In the genomic region with DNA sequence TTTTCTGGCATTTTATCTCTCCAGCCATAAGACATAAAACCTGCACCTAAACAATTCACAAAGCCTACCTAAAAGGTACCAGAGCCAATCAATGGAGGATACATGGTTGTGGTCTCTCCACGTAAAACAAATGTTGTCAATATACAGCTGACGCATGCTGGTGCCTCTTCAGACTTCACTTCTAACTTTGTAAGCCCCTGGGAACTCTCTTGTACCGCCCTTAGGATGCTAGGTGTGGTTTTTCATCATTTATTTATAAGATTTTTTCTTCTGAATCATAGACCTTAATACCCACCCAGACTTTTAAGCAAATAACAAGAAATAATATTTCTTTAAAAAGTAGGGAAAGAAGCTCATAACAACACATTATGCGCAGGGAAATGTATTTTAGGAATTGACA, we compare ENCODE assay signal across 18 cellular contexts. TPM values are rescaled to one million over a fixed set of nuclear protein-coding genes. Genes with fewer than 3 reads are reported as not detected.
DNase-seq lines count a peak whose midpoint lies in the region; TF ChIP-seq lines count a peak whose summit lies in the region.
"Had no signal": no experiment of that assay in that cellular context is flagged by ENCODE, and none has a peak within 500 bp of the region (broad histone marks: within the 10 kb centered on the region; RNA-seq: fewer than 3 reads in every experiment).

No MANE protein-coding gene starts in this region.

- peaks cover 10% of the 10 kb centered on the region; the same call in 1 of the 2 replicates for H3K4me1 ChIP-seq in SJSA1 (replicated peaks)
- H3K4me1 ChIP-seq: left lung had no signal

- H3K4me3 ChIP-seq in SJSA1 (no peak overlapping the region), fibroblast of the aortic adventitia (ENCODE audit: low read depth, low read length) (no peak overlapping the region)
- H3K4me3 ChIP-seq: gastroesophageal sphincter, left lung, sigmoid colon, uterus had no signal

- DNase-seq in EL: peak; percentile 40
- peak in 1 of 2 experiments; percentile 56 for DNase-seq in SJSA1 (ENCODE audit: low read depth in 1 of 2, low spot score in 2 of 2)
- DNase-seq in fibroblast of the aortic adventitia (ENCODE audit: low read depth): peak; percentile 26
- no peak for DNase-seq in progenitor cell of endocrine pancreas (ENCODE audit: low spot score, unreplicated experiment)
- no peak for DNase-seq in NCI-H1092 (lab: John Stamatoyannopoulos, UW)
- no peak for DNase-seq in GM10248 (ENCODE audit: extremely low spot score)
- no peak for DNase-seq in NOMO-1 (lab: John Stamatoyannopoulos, UW; ENCODE audit: unreplicated experiment in 2 of 2)
- DNase-seq: activated CD4-positive, alpha-beta T cell treated with anti-CD3 and anti-CD28 coated beads for 48 hours; activated naive CD4-positive, alpha-beta T cell treated with anti-CD3 and anti-CD28 coated beads, Interleukin-2, amount 10 ng/mL, durations not matched to agents 7 days and 5 days; activated T-cell treated with anti-CD3 and anti-CD28 coated beads for 4 hours; left lung; NCI-H1417; NCI-H345; RPMI8226; sigmoid colon; stimulated activated CD4-positive, alpha-beta T cell treated with anti-CD3 and anti-CD28 coated beads, Interleukin-1b, Interleukin-23, amount 100 ng/mL, for 48 hours; uterus had no signal

- H3K4me1 Mint-ChIP-seq in progenitor cell of endocrine pancreas (ENCODE audit: low read depth): peaks cover 46% of the 10 kb centered on the region

- no peak for TF ChIP-seq CTCF in fibroblast of the aortic adventitia (IDR thresholded peaks at IDR 0.05; ENCODE audit: insufficient read depth, low read length)
- TF ChIP-seq CTCF in progenitor cell of endocrine pancreas (IDR thresholded peaks at IDR 0.05; ENCODE audit: unreplicated experiment): no peak
- TF ChIP-seq CTCF in GM10248 (IDR thresholded peaks at IDR 0.05; ENCODE audit: control extremely low read depth, extremely low read depth, low read depth, missing control alignments): no peak

- peak overlapping the region; percentile 0 for H3K4me3 Mint-ChIP-seq in progenitor cell of endocrine pancreas (ENCODE audit: low read depth)
- H3K4me3 Mint-ChIP-seq: activated naive CD4-positive, alpha-beta T cell treated with anti-CD3 and anti-CD28 coated beads, Interleukin-2, amount 10 ng/mL, durations not matched to agents 7 days and 5 days had no signal

- no peaks in the 10 kb centered on the region for H3K36me3 ChIP-seq in SJSA1
- H3K36me3 ChIP-seq: gastroesophageal sphincter, left lung, sigmoid colon, uterus had no signal

- H3K27me3 Mint-ChIP-seq in progenitor cell of endocrine pancreas: peaks cover 6% of the 10 kb centered on the region
- H3K27me3 Mint-ChIP-seq: activated naive CD4-positive, alpha-beta T cell treated with anti-CD3 and anti-CD28 coated beads, Interleukin-2, amount 10 ng/mL, durations not matched to agents 7 days and 5 days had no signal

- peaks cover 2% of the 10 kb centered on the region for H3K36me3 Mint-ChIP-seq in progenitor cell of endocrine pancreas (ENCODE audit: insufficient read depth)

- CTCF ChIA-PET in GM10248 (lab: Yijun Ruan, JAX): interaction anchor here (1.0 to 3.5 kb wide), 4 partner anchors 9 to 508 kb away, joined by 3 to 17 read pairs (median 4); no protein-coding TSS in a partner anchor

- no peaks in the 10 kb centered on the region for H3K9me3 Mint-ChIP-seq in progenitor cell of endocrine pancreas (ENCODE audit: low read depth)
- H3K9me3 Mint-ChIP-seq: activated naive CD4-positive, alpha-beta T cell treated with anti-CD3 and anti-CD28 coated beads, Interleukin-2, amount 10 ng/mL, durations not matched to agents 7 days and 5 days had no signal

- H3K9me3 ChIP-seq in SJSA1 (replicated peaks): no peaks in the 10 kb centered on the region
- H3K9me3 ChIP-seq: gastroesophageal sphincter, left lung, sigmoid colon, uterus had no signal

- H3K27ac ChIP-seq in SJSA1: 0 out of 2 replicates have a peak overlapping the region, but pooled peaks have one; percentile 0
- H3K27ac ChIP-seq: gastroesophageal sphincter, left lung had no signal

- H3K27ac Mint-ChIP-seq in progenitor cell of endocrine pancreas: peak overlapping the region; percentile 39
- H3K27ac Mint-ChIP-seq: activated naive CD4-positive, alpha-beta T cell treated with anti-CD3 and anti-CD28 coated beads, Interleukin-2, amount 10 ng/mL, durations not matched to agents 7 days and 5 days had no signal

- POLR2A ChIA-PET in GM10248 (lab: Yijun Ruan, JAX): no interaction called here

- H3K27me3 ChIP-seq in SJSA1 (replicated peaks): peaks cover 4% of the 10 kb centered on the region; the same call in 1 of the 2 replicates
- H3K27me3 ChIP-seq: gastroesophageal sphincter, left lung, sigmoid colon, uterus had no signal

RNA-seq across cellular contexts. Expression of a gene that starts 33.1 kb away (rescaled TPM):
- total RNA-seq in SJSA1 (2014; rRNA removed; shearing (Covaris generic)): 0.81 and 4.7 TPM in 2 replicates
- total RNA-seq in fibroblast of the aortic adventitia (ENCODE audit: low replicate concordance): 11.3 and 34.3 TPM in 2 replicates
- total RNA-seq in progenitor cell of endocrine pancreas: 66.6 and 68.9 TPM in 2 replicates

Comparison
In these comparisons a context has a peak if more than half of its experiments do, and no peak if none do; other contexts are left out.
1. DNase-seq: peak in EL (single experiment) and fibroblast of the aortic adventitia (single experiment); none in progenitor cell of endocrine pancreas (single experiment), NCI-H1092 (single experiment), GM10248 (single experiment) and NOMO-1 (0 of 2).